Comparison of ENCODE assay signal across 1 cellular context in the genomic region with DNA sequence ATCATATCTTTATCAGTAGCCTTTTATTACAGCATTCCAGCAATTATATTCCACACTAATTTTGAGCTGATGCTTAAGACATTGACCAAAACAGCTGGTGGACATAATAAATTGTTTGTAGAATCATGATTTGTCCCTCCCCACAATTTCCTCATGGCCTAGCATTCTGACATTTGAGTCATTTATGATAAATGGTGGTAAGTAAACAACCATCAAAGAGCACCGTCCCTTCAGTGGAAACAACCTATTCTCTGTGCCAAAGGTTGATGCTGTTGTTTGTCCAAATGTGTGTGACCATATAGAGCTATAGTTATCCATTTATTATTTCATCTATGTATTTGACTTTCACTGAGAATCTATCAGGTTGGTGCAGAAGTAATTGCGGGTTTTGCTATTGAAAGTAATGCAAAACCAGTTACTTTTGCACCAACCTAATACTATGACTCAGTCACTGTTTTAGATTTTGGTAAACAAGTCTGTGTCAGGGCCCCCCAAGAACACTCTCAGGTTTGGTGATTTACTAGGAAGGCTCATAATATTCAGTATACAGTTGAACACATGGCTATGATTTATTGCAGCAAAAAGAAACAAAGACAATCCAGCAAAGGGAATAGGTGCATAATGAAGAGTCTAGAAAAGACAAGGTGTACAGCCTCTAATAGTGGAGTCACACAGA.
A peak's percentile ranks its signal among the peaks of the same experiment; 100 is the strongest.
TF ChIP-seq lines count a peak whose summit lies in the region.

No MANE protein-coding gene starts in this region.

TF ChIP-seq in HepG2, 621 proteins besides CTCF, POLR2A, EP300 and RAD21 (continued from another document and continues in another):
- TF ChIP-seq NFYC (CRISPR knock-in tag; IDR thresholded peaks at IDR 0.05): no peak
- TF ChIP-seq, protein P1, sequence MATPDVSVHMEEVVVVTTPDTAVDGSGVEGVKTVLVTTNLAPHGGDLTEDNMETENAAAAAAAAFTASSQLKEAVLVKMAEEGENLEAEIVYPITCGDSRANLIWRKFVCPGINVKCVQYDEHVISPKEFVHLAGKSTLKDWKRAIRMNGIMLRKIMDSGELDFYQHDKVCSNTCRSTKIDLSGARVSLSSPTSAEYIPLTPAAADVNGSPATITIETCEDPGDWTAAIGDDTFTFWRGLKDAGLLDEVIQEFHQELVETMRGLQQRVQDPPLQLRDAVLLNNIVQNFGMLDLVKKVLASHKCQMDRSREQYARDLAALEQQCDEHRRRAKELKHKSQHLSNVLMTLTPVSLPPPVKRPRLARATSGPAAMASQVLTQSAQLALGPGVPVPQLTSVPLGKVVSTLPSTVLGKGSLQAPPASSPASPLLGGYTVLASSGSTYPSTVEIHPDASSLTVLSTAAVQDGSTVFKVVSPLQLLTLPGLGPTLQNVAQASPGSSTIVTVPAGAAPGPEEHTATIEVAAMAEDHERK (CRISPR knock-in tag; IDR thresholded peaks at IDR 0.05; ENCODE audit: low read depth): no peak
- TF ChIP-seq, protein P2, sequence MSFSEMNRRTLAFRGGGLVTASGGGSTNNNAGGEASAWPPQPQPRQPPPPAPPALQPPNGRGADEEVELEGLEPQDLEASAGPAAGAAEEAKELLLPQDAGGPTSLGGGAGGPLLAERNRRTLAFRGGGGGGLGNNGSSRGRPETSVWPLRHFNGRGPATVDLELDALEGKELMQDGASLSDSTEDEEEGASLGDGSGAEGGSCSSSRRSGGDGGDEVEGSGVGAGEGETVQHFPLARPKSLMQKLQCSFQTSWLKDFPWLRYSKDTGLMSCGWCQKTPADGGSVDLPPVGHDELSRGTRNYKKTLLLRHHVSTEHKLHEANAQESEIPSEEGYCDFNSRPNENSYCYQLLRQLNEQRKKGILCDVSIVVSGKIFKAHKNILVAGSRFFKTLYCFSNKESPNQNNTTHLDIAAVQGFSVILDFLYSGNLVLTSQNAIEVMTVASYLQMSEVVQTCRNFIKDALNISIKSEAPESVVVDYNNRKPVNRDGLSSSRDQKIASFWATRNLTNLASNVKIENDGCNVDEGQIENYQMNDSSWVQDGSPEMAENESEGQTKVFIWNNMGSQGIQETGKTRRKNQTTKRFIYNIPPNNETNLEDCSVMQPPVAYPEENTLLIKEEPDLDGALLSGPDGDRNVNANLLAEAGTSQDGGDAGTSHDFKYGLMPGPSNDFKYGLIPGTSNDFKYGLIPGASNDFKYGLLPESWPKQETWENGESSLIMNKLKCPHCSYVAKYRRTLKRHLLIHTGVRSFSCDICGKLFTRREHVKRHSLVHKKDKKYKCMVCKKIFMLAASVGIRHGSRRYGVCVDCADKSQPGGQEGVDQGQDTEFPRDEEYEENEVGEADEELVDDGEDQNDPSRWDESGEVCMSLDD (CRISPR knock-in tag; IDR thresholded peaks at IDR 0.05; ENCODE audit: borderline replicate concordance): no peak
- TF ChIP-seq CAMTA2 (CRISPR knock-in tag; IDR thresholded peaks at IDR 0.05; ENCODE audit: borderline replicate concordance): no peak
- no peak for TF ChIP-seq RBM39 (IDR thresholded peaks at IDR 0.05; ENCODE audit: low read depth, low read length, poor library complexity, severe bottlenecking)
- peak; percentile 21; the same call in 1 of the 2 replicates for TF ChIP-seq CREM (IDR thresholded peaks at IDR 0.05)
- no peak for TF ChIP-seq CREM (CRISPR knock-in tag; IDR thresholded peaks at IDR 0.05)
- no peak for TF ChIP-seq ZNF343 (CRISPR knock-in tag; IDR thresholded peaks at IDR 0.05)
- TF ChIP-seq ZNF691 (CRISPR knock-in tag; IDR thresholded peaks at IDR 0.05; ENCODE audit: borderline replicate concordance, low read depth): no peak
- no peak for TF ChIP-seq NRL (CRISPR knock-in tag; IDR thresholded peaks at IDR 0.05; ENCODE audit: borderline replicate concordance)
- no peak for TF ChIP-seq TARDBP (CRISPR knock-in tag; IDR thresholded peaks at IDR 0.05)
- no peak for TF ChIP-seq ZNF451 (CRISPR knock-in tag; IDR thresholded peaks at IDR 0.05)
- no peak for TF ChIP-seq AHR (CRISPR knock-in tag; IDR thresholded peaks at IDR 0.05)
- no peak for TF ChIP-seq ZNF335 (CRISPR knock-in tag; IDR thresholded peaks at IDR 0.05)
- TF ChIP-seq ZNF12 (CRISPR knock-in tag; IDR thresholded peaks at IDR 0.05): no peak
- TF ChIP-seq TSC22D2 (CRISPR knock-in tag; IDR thresholded peaks at IDR 0.05; ENCODE audit: borderline replicate concordance): no peak
- TF ChIP-seq ZBTB8A (CRISPR knock-in tag; IDR thresholded peaks at IDR 0.05; ENCODE audit: borderline replicate concordance, low read depth): no peak
- no peak for TF ChIP-seq CSRNP1 (CRISPR knock-in tag; IDR thresholded peaks at IDR 0.05)
- TF ChIP-seq ZNF503 (CRISPR knock-in tag; IDR thresholded peaks at IDR 0.05): no peak
- TF ChIP-seq MYC (CRISPR knock-in tag; IDR thresholded peaks at IDR 0.05; ENCODE audit: borderline replicate concordance): no peak
- TF ChIP-seq ZBTB7B (CRISPR knock-in tag; IDR thresholded peaks at IDR 0.05): no peak
- TF ChIP-seq KDM5A (IDR thresholded peaks at IDR 0.05; ENCODE audit: borderline replicate concordance, low read length): no peak
- TF ChIP-seq, protein P3, sequence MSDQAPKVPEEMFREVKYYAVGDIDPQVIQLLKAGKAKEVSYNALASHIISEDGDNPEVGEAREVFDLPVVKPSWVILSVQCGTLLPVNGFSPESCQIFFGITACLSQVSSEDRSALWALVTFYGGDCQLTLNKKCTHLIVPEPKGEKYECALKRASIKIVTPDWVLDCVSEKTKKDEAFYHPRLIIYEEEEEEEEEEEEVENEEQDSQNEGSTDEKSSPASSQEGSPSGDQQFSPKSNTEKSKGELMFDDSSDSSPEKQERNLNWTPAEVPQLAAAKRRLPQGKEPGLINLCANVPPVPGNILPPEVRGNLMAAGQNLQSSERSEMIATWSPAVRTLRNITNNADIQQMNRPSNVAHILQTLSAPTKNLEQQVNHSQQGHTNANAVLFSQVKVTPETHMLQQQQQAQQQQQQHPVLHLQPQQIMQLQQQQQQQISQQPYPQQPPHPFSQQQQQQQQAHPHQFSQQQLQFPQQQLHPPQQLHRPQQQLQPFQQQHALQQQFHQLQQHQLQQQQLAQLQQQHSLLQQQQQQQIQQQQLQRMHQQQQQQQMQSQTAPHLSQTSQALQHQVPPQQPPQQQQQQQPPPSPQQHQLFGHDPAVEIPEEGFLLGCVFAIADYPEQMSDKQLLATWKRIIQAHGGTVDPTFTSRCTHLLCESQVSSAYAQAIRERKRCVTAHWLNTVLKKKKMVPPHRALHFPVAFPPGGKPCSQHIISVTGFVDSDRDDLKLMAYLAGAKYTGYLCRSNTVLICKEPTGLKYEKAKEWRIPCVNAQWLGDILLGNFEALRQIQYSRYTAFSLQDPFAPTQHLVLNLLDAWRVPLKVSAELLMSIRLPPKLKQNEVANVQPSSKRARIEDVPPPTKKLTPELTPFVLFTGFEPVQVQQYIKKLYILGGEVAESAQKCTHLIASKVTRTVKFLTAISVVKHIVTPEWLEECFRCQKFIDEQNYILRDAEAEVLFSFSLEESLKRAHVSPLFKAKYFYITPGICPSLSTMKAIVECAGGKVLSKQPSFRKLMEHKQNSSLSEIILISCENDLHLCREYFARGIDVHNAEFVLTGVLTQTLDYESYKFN (CRISPR knock-in tag; conservative IDR thresholded peaks at IDR 0.05): peak; percentile 46
- TF ChIP-seq ATRX (CRISPR knock-in tag; IDR thresholded peaks at IDR 0.05; ENCODE audit: borderline replicate concordance): no peak
- TF ChIP-seq KAT2B (IDR thresholded peaks at IDR 0.05; ENCODE audit: borderline replicate concordance, low read depth, low read length): no peak
- no peak for TF ChIP-seq PHF5A (CRISPR knock-in tag; IDR thresholded peaks at IDR 0.05; ENCODE audit: low read depth, unreplicated experiment)
- TF ChIP-seq ZNF564 (CRISPR knock-in tag; IDR thresholded peaks at IDR 0.05): no peak
- peak; percentile 83 for TF ChIP-seq RXRB (CRISPR knock-in tag; IDR thresholded peaks at IDR 0.05; ENCODE audit: borderline replicate concordance)
- TF ChIP-seq RBFOX2 (IDR thresholded peaks at IDR 0.05; ENCODE audit: low read depth, low read length): no peak
- TF ChIP-seq, protein P4, sequence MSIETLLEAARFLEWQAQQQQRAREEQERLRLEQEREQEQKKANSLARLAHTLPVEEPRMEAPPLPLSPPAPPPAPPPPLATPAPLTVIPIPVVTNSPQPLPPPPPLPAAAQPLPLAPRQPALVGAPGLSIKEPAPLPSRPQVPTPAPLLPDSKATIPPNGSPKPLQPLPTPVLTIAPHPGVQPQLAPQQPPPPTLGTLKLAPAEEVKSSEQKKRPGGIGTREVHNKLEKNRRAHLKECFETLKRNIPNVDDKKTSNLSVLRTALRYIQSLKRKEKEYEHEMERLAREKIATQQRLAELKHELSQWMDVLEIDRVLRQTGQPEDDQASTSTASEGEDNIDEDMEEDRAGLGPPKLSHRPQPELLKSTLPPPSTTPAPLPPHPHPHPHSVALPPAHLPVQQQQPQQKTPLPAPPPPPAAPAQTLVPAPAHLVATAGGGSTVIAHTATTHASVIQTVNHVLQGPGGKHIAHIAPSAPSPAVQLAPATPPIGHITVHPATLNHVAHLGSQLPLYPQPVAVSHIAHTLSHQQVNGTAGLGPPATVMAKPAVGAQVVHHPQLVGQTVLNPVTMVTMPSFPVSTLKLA (IDR thresholded peaks at IDR 0.05): no peak
- TF ChIP-seq FOXA3 (CRISPR knock-in tag; IDR thresholded peaks at IDR 0.05): peak; percentile 90
- TF ChIP-seq, protein P5, sequence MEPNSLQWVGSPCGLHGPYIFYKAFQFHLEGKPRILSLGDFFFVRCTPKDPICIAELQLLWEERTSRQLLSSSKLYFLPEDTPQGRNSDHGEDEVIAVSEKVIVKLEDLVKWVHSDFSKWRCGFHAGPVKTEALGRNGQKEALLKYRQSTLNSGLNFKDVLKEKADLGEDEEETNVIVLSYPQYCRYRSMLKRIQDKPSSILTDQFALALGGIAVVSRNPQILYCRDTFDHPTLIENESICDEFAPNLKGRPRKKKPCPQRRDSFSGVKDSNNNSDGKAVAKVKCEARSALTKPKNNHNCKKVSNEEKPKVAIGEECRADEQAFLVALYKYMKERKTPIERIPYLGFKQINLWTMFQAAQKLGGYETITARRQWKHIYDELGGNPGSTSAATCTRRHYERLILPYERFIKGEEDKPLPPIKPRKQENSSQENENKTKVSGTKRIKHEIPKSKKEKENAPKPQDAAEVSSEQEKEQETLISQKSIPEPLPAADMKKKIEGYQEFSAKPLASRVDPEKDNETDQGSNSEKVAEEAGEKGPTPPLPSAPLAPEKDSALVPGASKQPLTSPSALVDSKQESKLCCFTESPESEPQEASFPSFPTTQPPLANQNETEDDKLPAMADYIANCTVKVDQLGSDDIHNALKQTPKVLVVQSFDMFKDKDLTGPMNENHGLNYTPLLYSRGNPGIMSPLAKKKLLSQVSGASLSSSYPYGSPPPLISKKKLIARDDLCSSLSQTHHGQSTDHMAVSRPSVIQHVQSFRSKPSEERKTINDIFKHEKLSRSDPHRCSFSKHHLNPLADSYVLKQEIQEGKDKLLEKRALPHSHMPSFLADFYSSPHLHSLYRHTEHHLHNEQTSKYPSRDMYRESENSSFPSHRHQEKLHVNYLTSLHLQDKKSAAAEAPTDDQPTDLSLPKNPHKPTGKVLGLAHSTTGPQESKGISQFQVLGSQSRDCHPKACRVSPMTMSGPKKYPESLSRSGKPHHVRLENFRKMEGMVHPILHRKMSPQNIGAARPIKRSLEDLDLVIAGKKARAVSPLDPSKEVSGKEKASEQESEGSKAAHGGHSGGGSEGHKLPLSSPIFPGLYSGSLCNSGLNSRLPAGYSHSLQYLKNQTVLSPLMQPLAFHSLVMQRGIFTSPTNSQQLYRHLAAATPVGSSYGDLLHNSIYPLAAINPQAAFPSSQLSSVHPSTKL (CRISPR knock-in tag; IDR thresholded peaks at IDR 0.05): peak; percentile 77
- no peak for TF ChIP-seq HNF4G (IDR thresholded peaks at IDR 0.05; ENCODE audit: borderline replicate concordance, low read depth, low read length)
- no peak for TF ChIP-seq HNF4G (CRISPR knock-in tag; IDR thresholded peaks at IDR 0.05; ENCODE audit: borderline replicate concordance, low read depth)
- no peak for TF ChIP-seq ZBTB20 (CRISPR knock-in tag; IDR thresholded peaks at IDR 0.05; ENCODE audit: borderline replicate concordance, low read depth)
- TF ChIP-seq MYNN (CRISPR knock-in tag; IDR thresholded peaks at IDR 0.05; ENCODE audit: low read depth): no peak
- TF ChIP-seq ZNF530 (CRISPR knock-in tag; IDR thresholded peaks at IDR 0.05; ENCODE audit: low read depth): no peak
- TF ChIP-seq ZNF225 (CRISPR knock-in tag; IDR thresholded peaks at IDR 0.05): no peak
- TF ChIP-seq SP1 (IDR thresholded peaks at IDR 0.05): no peak
- TF ChIP-seq SP1 (CRISPR knock-in tag; IDR thresholded peaks at IDR 0.05): no peak
- TF ChIP-seq DNMT3B (CRISPR knock-in tag; conservative IDR thresholded peaks at IDR 0.05): no peak
